Comparison of ENCODE assay signal across 12 cellular contexts in the genomic region with DNA sequence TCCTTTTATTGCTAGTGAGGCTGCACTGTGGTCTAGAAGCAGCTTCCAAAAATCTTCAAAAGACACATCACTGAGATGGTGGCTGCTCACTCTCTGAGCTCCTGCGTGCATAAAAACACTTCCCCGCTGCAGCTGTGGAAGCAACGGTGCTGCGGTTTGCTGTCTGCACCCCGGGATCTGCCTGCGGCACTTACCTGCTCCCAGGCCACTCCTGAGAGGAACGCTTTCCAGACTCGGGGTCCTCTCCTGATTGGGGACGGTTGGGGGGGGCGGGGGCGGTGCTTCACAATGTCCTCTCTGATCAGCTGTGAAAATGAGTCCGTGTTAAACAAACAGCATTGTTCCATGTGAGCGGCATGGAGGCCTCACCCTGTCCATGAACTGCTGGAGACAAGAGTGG.
A peak's percentile ranks its signal among the peaks of the same experiment; 100 is the strongest.
DNase-seq lines count a peak whose midpoint lies in the region; ATAC-seq and TF ChIP-seq lines count a peak whose summit lies in the region.
"Had no signal": no experiment of that assay in that cellular context is flagged by ENCODE, and none has a peak within 500 bp of the region (broad histone marks: within the 10 kb centered on the region; RNA-seq: fewer than 3 reads in every experiment).

No MANE protein-coding gene starts in this region.

- WGBS in GM23248 (ENCODE audit: low coverage in 1 of 2, low lambda C conversion rate in 2 of 2, missing lambda C conversion rate in 2 of 2), 2 experiments = 34 to 38% methylated on average over 13 of the region's 13 CpGs
- whole genome bisulfite sequencing in gastroesophageal sphincter (ENCODE audit: low coverage in 1 of 2), 2 donors = 75% methylated on average over 5 of the region's 13 CpGs; no CpG with 5 or more reads in 1 of the 2 donors

- no peaks in the 10 kb centered on the region for H4K20me1 ChIP-seq in GM23248 (ENCODE audit: insufficient read depth)

- H2AFZ ChIP-seq in GM23248 = peak overlapping the region; percentile 54

- TF ChIP-seq CTCF in gastroesophageal sphincter (IDR thresholded peaks at IDR 0.05) = no peak
- TF ChIP-seq CTCF in thoracic aorta (IDR thresholded peaks at IDR 0.05) = no peak
- TF ChIP-seq CTCF in dorsolateral prefrontal cortex (IDR thresholded peaks at IDR 0.05 in 54 of 56, conservative IDR thresholded peaks at IDR 0.05 in 2 of 56; ENCODE audit: low read depth in 1 of 56, partially characterized antibody in 56 of 56) = no peak

- no peak for TF ChIP-seq EP300 in gastroesophageal sphincter (IDR thresholded peaks at IDR 0.05)

- no peak for TF ChIP-seq POLR2A in gastroesophageal sphincter (IDR thresholded peaks at IDR 0.05)

- no peaks in the 10 kb centered on the region for H3K9me3 ChIP-seq in GM23248 (ENCODE audit: low read depth)
- H3K9me3 ChIP-seq in gastroesophageal sphincter = peaks cover 0 to 5% (median 0%) of the 10 kb centered on the region in 3 donors
- H3K9me3 ChIP-seq in thoracic aorta = no peaks in the 10 kb centered on the region
- H3K9me3 ChIP-seq: HAP-1 had no signal

- no peaks in the 10 kb centered on the region for H3K36me3 ChIP-seq in GM23248 (ENCODE audit: low read depth)
- no peaks in the 10 kb centered on the region for H3K36me3 ChIP-seq in gastroesophageal sphincter
- H3K36me3 ChIP-seq in thoracic aorta = no peaks in the 10 kb centered on the region
- H3K36me3 ChIP-seq: HAP-1 had no signal

- DNase-seq in DMS79 (lab: John Stamatoyannopoulos, UW) (peak; percentile 81), GM23248 (peak; percentile 32), thoracic aorta (ENCODE audit: low spot score) (no peak), NCI-H1105 (lab: John Stamatoyannopoulos, UW) (no peak), dorsolateral prefrontal cortex (no peak)
- DNase-seq: NCI-H1436 treated with DMSO at 0.1 percent for 48 hours, NCI-H446, NCI-H748 treated with DMSO at 0.1 percent for 48 hours, PC-3 had no signal

- H3K27ac ChIP-seq in GM23248 (no peak overlapping the region), gastroesophageal sphincter (peak overlapping the region in 3 of 4 donors; percentile 83 to 87 (median 85)), thoracic aorta (peak overlapping the region; percentile 75 to 96), dorsolateral prefrontal cortex (peak overlapping the region in 20 of 59 donors; percentile 10 to 74 (median 36))

- H3K4me3 ChIP-seq in GM23248 (no peak overlapping the region), gastroesophageal sphincter (no peak overlapping the region), thoracic aorta (no peak overlapping the region), dorsolateral prefrontal cortex (no peak overlapping the region)
- H3K4me3 ChIP-seq: HAP-1 had no signal

- no peak for ATAC-seq in gastroesophageal sphincter
- no peak for ATAC-seq in thoracic aorta (ENCODE audit: insufficient number of reproducible peaks, low FRiP score, low read depth)
- no peak for ATAC-seq in GM21737 (IDR thresholded peaks at IDR 0.05; ENCODE audit: unreplicated experiment)
- ATAC-seq: PC-3 had no signal

- H3K79me2 ChIP-seq in GM23248 (ENCODE audit: insufficient read depth) = no peaks in the 10 kb centered on the region

- in situ Hi-C loops in GM23248 (cut with MboI) = no loop called here

- no peaks in the 10 kb centered on the region for H3K9me2 ChIP-seq in GM23248 (ENCODE audit: insufficient read depth)

- H3K4me1 ChIP-seq in GM23248 (ENCODE audit: insufficient read depth) (peaks cover 23% of the 10 kb centered on the region), gastroesophageal sphincter (peaks cover 0 to 51% (median 20%) of the 10 kb centered on the region in 3 donors), thoracic aorta (ENCODE audit: control insufficient read depth in 1 of 2, low read depth in 2 of 2) (peaks cover 25 to 64% of the 10 kb centered on the region in 2 donors)

- no peaks in the 10 kb centered on the region for H3K27me3 ChIP-seq in GM23248 (replicated peaks; ENCODE audit: insufficient read depth)
- H3K27me3 ChIP-seq in gastroesophageal sphincter = no peaks in the 10 kb centered on the region
- no peaks in the 10 kb centered on the region for H3K27me3 ChIP-seq in thoracic aorta (replicated peaks; ENCODE audit: insufficient read depth)
- H3K27me3 ChIP-seq in dorsolateral prefrontal cortex = no peaks in the 10 kb centered on the region

- peak overlapping the region; percentile 27 for H3K4me2 ChIP-seq in GM23248 (ENCODE audit: unreplicated experiment)

- peak overlapping the region; percentile 27; the same call in 1 of the 2 replicates for H3K9ac ChIP-seq in GM23248

- H3F3A ChIP-seq in GM23248 (ENCODE audit: insufficient read depth) = peaks cover 24% of the 10 kb centered on the region

- intact Hi-C loops in dorsolateral prefrontal cortex (cut with DNase I) = no loop called here

Comparison
In these comparisons a context has a peak if more than half of its experiments do, and no peak if none do; other contexts are left out.
1. DNase-seq: peak in DMS79 (single experiment) and GM23248 (single experiment); none in thoracic aorta (single experiment), NCI-H1105 (single experiment) and dorsolateral prefrontal cortex (0 of 10).